Comparison of ENCODE assay signal across 8 cellular contexts in genomic region chr2:45778720-45779171, GRCh38.
DNase-seq lines count a peak whose midpoint lies in the region; ATAC-seq, FAIRE-seq and TF ChIP-seq lines count a peak whose summit lies in the region.

No MANE protein-coding gene starts in this region.

- H2BK15ac ChIP-seq in mesenchymal stem cell (ENCODE audit: low read depth, poor library complexity, severe bottlenecking) = no peak overlapping the region

- H3K4me1 ChIP-seq in mesenchymal stem cell (ENCODE audit: control insufficient read depth, insufficient read depth, low read depth, low read length) = peaks cover 4% of the 10 kb centered on the region

- H2BK12ac ChIP-seq in mesenchymal stem cell (ENCODE audit: low read length in 2 of 2) = no peak overlapping the region

- H3K27ac Mint-ChIP-seq in activated CD4-positive, alpha-beta T cell treated with anti-CD3 and anti-CD28 coated beads, Interleukin-2, amount 10 ng/mL, durations not matched to agents 7 days and 5 days = no peak overlapping the region

- H3K36me3 Mint-ChIP-seq in activated CD4-positive, alpha-beta T cell treated with anti-CD3 and anti-CD28 coated beads, Interleukin-2, amount 10 ng/mL, durations not matched to agents 7 days and 5 days (ENCODE audit: low read depth) = no peaks in the 10 kb centered on the region

- no peak overlapping the region for H3K27ac ChIP-seq in mesenchymal stem cell (ENCODE audit: low read length, poor library complexity, severe bottlenecking)

- H4K91ac ChIP-seq in mesenchymal stem cell (ENCODE audit: low read length) = no peak overlapping the region

- TF ChIP-seq POLR2A in GM12891 (IDR thresholded peaks at IDR 0.05; ENCODE audit: low read depth, low read length) = no peak

- ATAC-seq in GM19035 (IDR thresholded peaks at IDR 0.05; ENCODE audit: unreplicated experiment) = no peak

- peaks cover 15% of the 10 kb centered on the region for H3K4me1 Mint-ChIP-seq in activated CD4-positive, alpha-beta T cell treated with anti-CD3 and anti-CD28 coated beads, Interleukin-2, amount 10 ng/mL, durations not matched to agents 7 days and 5 days

- no peak overlapping the region for H2AK5ac ChIP-seq in mesenchymal stem cell (ENCODE audit: low read length, severe bottlenecking)

- H3K4me3 Mint-ChIP-seq in activated CD4-positive, alpha-beta T cell treated with anti-CD3 and anti-CD28 coated beads, Interleukin-2, amount 10 ng/mL, durations not matched to agents 7 days and 5 days = no peak overlapping the region

- POLR2A ChIA-PET in activated CD4-positive, alpha-beta T cell treated with anti-CD3 and anti-CD28 coated beads, Interleukin-2, amount 10 ng/mL, durations not matched to agents 7 days and 5 days (lab: Charles Lee) = no interaction called here

- no peak overlapping the region for H3K18ac ChIP-seq in mesenchymal stem cell (ENCODE audit: low read depth in 1 of 2, low read length in 2 of 2)

- no peaks in the 10 kb centered on the region for H3K9me3 Mint-ChIP-seq in activated CD4-positive, alpha-beta T cell treated with anti-CD3 and anti-CD28 coated beads, Interleukin-2, amount 10 ng/mL, durations not matched to agents 7 days and 5 days

- no peak overlapping the region for H2BK5ac ChIP-seq in mesenchymal stem cell (ENCODE audit: low read depth, low read length, poor library complexity, severe bottlenecking)

- H3K79me1 ChIP-seq in mesenchymal stem cell (replicated peaks; ENCODE audit: low read length, poor library complexity, severe bottlenecking) = peaks cover 10% of the 10 kb centered on the region

- no peak overlapping the region for H3K23ac ChIP-seq in mesenchymal stem cell (ENCODE audit: low read length in 2 of 2)

- H3K4ac ChIP-seq in mesenchymal stem cell (ENCODE audit: low read depth in 1 of 2, low read length in 2 of 2) = no peak overlapping the region

- WGBS in mesenchymal stem cell = 78% methylated on average over 9 of the region's 11 CpGs

- H3K27me3 Mint-ChIP-seq in activated CD4-positive, alpha-beta T cell treated with anti-CD3 and anti-CD28 coated beads, Interleukin-2, amount 10 ng/mL, durations not matched to agents 7 days and 5 days = no peaks in the 10 kb centered on the region

- peak; percentile 56 for DNase-seq in A172 (ENCODE audit: low spot score)
- no peak for DNase-seq in GM12891 (ENCODE audit: insufficient read length, low spot score)
- DNase-seq in NCI-H2029 treated with DMSO at 0.1 percent for 48 hours (lab: John Stamatoyannopoulos, UW) = peak; percentile 15
- DNase-seq in activated CD4-positive, alpha-beta T cell treated with anti-CD3 and anti-CD28 coated beads, Interleukin-2, amount 10 ng/mL, durations not matched to agents 7 days and 5 days = peak; percentile 77
- DNase-seq in dermis microvascular lymphatic vessel endothelial cell (ENCODE audit: low read depth in 2 of 2) = peak; percentile 76 to 77
- peak; percentile 65 for DNase-seq in mesenchymal stem cell
- peak; percentile 28 to 47 for DNase-seq in stimulated activated CD8-positive, alpha-beta memory T cell treated with anti-CD3 and anti-CD28 coated beads, Interleukin-7, amount 100 ng/mL, for 4 hours (ENCODE audit: low read depth in 2 of 2)

- H3K36me3 ChIP-seq in mesenchymal stem cell (ENCODE audit: control insufficient read depth in 1 of 2, insufficient read depth in 2 of 2, low read depth in 1 of 2, low read length in 2 of 2) = no peaks in the 10 kb centered on the region

- H3K27me3 ChIP-seq in mesenchymal stem cell (ENCODE audit: control insufficient read depth in 1 of 2, insufficient read depth in 1 of 2, low read length in 2 of 2) = no peaks in the 10 kb centered on the region

- H3K4me3 ChIP-seq in mesenchymal stem cell (ENCODE audit: insufficient read depth in 1 of 2, low read depth in 1 of 2, low read length in 2 of 2) = no peak overlapping the region

- no peak overlapping the region for H4K8ac ChIP-seq in mesenchymal stem cell (ENCODE audit: low read length)

- CTCF ChIA-PET in activated CD4-positive, alpha-beta T cell treated with anti-CD3 and anti-CD28 coated beads, Interleukin-2, amount 10 ng/mL, durations not matched to agents 7 days and 5 days (lab: Charles Lee) = interaction anchor here (0.5 to 2.3 kb wide), 24 partner anchors 8 to 1385 kb away, joined by 3 to 8 read pairs (median 4); no protein-coding TSS in a partner anchor

- H3K4me2 ChIP-seq in mesenchymal stem cell (ENCODE audit: low read length, poor library complexity, severe bottlenecking) = no peak overlapping the region

- H3K14ac ChIP-seq in mesenchymal stem cell (ENCODE audit: low read length in 2 of 2) = no peak overlapping the region

- H2BK120ac ChIP-seq in mesenchymal stem cell (ENCODE audit: low read depth, low read length) = no peak overlapping the region

- FAIRE-seq in GM12891 (lab: Jason Lieb, UNC) = no peak

- no peak overlapping the region for H2AFZ ChIP-seq in mesenchymal stem cell (ENCODE audit: low read depth, low read length)

- H3K9ac ChIP-seq in mesenchymal stem cell (ENCODE audit: low read length) = no peak overlapping the region

- H3K9me3 ChIP-seq in mesenchymal stem cell (ENCODE audit: control insufficient read depth, low read length) = no peaks in the 10 kb centered on the region

TF ChIP-seq in GM12891, 5 proteins besides CTCF, POLR2A, EP300 and RAD21:
- TF ChIP-seq SPI1 (IDR thresholded peaks at IDR 0.05; ENCODE audit: low read depth, low read length) (no peak), TAF1 (IDR thresholded peaks at IDR 0.05; ENCODE audit: low read depth, low read length) (no peak), POU2F2 (IDR thresholded peaks at IDR 0.05; ENCODE audit: low read depth, low read length) (peak; percentile 92)
TF ChIP-seq in GM12891: peak in this region for 1.
